ENCODE assay signal across 12 cellular contexts in genomic region chr2:38556007-38556801, GRCh38.
"Had no signal": no experiment of that assay in that cellular context is flagged by ENCODE, and none has a peak within 500 bp of the region (broad histone marks: within the 10 kb centered on the region; RNA-seq: fewer than 3 reads in every experiment).

No MANE protein-coding gene starts in this region.

- ATAC-seq: naive thymus-derived CD8-positive, alpha-beta T cell; right cardiac atrium had no signal

- H3K4me1 ChIP-seq: thyroid gland, uterus had no signal

- H3K27me3 ChIP-seq: thyroid gland, uterus had no signal

- H3K9me3 ChIP-seq: thyroid gland, uterus had no signal

- H3K36me3 Mint-ChIP-seq: activated naive CD4-positive, alpha-beta T cell treated with anti-CD3 and anti-CD28 coated beads, Interleukin-2, amount 50 U/mL, for 24 hours had no signal

- H3K27ac Mint-ChIP-seq: activated naive CD4-positive, alpha-beta T cell treated with anti-CD3 and anti-CD28 coated beads, Interleukin-2, amount 50 U/mL, for 24 hours had no signal

- H3K27me3 Mint-ChIP-seq: activated naive CD4-positive, alpha-beta T cell treated with anti-CD3 and anti-CD28 coated beads, Interleukin-2, amount 50 U/mL, for 24 hours; naive thymus-derived CD8-positive, alpha-beta T cell had no signal

- H3K4me3 ChIP-seq: thyroid gland, uterus had no signal

- DNase-seq: activated CD4-positive, alpha-beta T cell treated with anti-CD3 and anti-CD28 coated beads for 4 hours; cerebellar nuclear complex; dermis blood vessel endothelial cell; naive thymus-derived CD8-positive, alpha-beta T cell; nucleus accumbens; right cardiac atrium; small intestine; T1000; thyroid gland; uterus; WERI-Rb-1 had no signal

- H3K4me3 Mint-ChIP-seq: activated naive CD4-positive, alpha-beta T cell treated with anti-CD3 and anti-CD28 coated beads, Interleukin-2, amount 50 U/mL, for 24 hours; naive thymus-derived CD8-positive, alpha-beta T cell had no signal

- H3K36me3 ChIP-seq: thyroid gland, uterus had no signal

- H3K27ac ChIP-seq: thyroid gland, uterus, WERI-Rb-1 had no signal
